Comparison of ENCODE assay signal across 8 cellular contexts in the genomic region with DNA sequence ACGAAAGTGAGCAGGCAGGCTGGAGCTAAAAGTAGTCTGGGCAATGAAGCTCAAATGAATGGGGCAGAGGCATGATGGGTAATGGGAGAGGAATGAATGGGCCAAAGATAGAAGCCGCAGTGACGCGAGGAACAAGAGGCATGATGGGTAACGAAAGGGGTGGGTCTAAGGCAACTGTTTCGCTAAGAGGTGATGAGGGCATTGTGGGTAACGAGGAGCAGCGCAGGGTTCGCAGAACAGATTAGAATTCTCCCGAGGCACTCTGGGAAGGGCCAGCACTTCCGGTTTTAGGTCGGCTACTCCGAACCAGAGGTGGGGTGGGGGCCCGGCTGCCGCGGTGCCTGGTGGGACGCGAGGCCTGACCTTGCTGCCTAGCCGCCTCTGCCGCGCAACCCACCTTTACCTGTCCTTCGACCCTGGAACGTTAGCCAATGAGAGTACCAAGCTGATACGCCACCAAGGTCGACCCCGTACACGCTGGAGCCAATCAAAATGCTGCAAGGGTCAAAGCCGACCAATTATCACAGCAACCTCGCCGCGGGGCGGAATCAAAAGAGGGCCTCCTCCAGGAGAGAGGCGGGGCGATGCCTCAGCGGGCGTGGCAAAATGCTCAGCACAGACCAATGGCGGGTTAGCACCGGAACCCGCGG. TPM values are rescaled to one million over a fixed set of nuclear protein-coding genes. Genes with fewer than 3 reads are reported as not detected.
DNase-seq lines count a peak whose midpoint lies in the region; ATAC-seq and TF ChIP-seq lines count a peak whose summit lies in the region.

No MANE protein-coding gene starts in this region.

- intact Hi-C loops in right lobe of liver (cut with DNase I) = no loop called here

- H3K4me1 ChIP-seq in right lobe of liver = peaks cover 0 to 23% (median 8%) of the 10 kb centered on the region in 4 donors

- no peaks in the 10 kb centered on the region for H3K9me3 ChIP-seq in right lobe of liver

- H3K4me3 ChIP-seq in right lobe of liver = peak overlapping the region; percentile 27 to 62 (median 46)

- ATAC-seq in HG03280 (IDR thresholded peaks at IDR 0.05; ENCODE audit: unreplicated experiment) = peak; percentile 80
- ATAC-seq in right lobe of liver = peak; percentile 85 to 90 (median 87)

- H3K36me3 ChIP-seq in right lobe of liver = peaks cover 0 to 44% (median 15%) of the 10 kb centered on the region in 4 donors

- no peaks in the 10 kb centered on the region for H3K27me3 ChIP-seq in right lobe of liver

- H3K27ac ChIP-seq in VCaP (peak overlapping the region; percentile 95), right lobe of liver (peak overlapping the region; percentile 67 to 76 (median 69))

- TF ChIP-seq POLR2A in GM19193 (IDR thresholded peaks at IDR 0.05; ENCODE audit: extremely low read depth, insufficient read depth, insufficient read length) = peak; percentile 66
- peak; percentile 72 for TF ChIP-seq POLR2A in right lobe of liver (IDR thresholded peaks at IDR 0.05)

- TF ChIP-seq CTCF in VCaP (conservative IDR thresholded peaks at IDR 0.05) (no peak), right lobe of liver (IDR thresholded peaks at IDR 0.05) (no peak)

- WGBS in right lobe of liver (ENCODE audit: insufficient coverage, low coverage, low lambda C conversion rate, missing lambda C conversion rate) = 0% methylated on average over 33 of the region's 40 CpGs

- DNase-seq in COLO668 (lab: John Stamatoyannopoulos, UW; ENCODE audit: unreplicated experiment) = peak; percentile 99
- peak; percentile 100 for DNase-seq in NCI-H2196 treated with DMSO at 0.1 percent for 48 hours (lab: John Stamatoyannopoulos, UW; ENCODE audit: unreplicated experiment)
- DNase-seq in effector CD8-positive, alpha-beta T cell (lab: John Stamatoyannopoulos, UW) = peak; percentile 99
- peak in 1 of 3 donors; percentile 100 for DNase-seq in right lobe of liver
- peak; percentile 98 to 100 (median 100) for DNase-seq in stimulated activated naive CD4-positive, alpha-beta T cell (lab: John Stamatoyannopoulos, UW)

RNA-seq across cellular contexts. Expression of a gene that starts 0.6 kb away (rescaled TPM):
- 10 to 100 TPM; 24.9 to 82.6 (median 26.7) TPM for total RNA-seq in right lobe of liver

RNA-seq across cellular contexts. Expression of a gene that starts 15.1 kb away (rescaled TPM):
- total RNA-seq in right lobe of liver = 1,000 to 10,000 TPM; 3,480 to 8,780 (median 4,667) TPM

RNA-seq across cellular contexts. Expression of a gene that starts 23.9 kb away (rescaled TPM):
- total RNA-seq in right lobe of liver = 1,000 to 10,000 TPM; 4,903 to 7,393 (median 5,741) TPM

RNA-seq across cellular contexts. Expression of a gene that starts 44.4 kb away (rescaled TPM):
- 100 to 1,000 TPM in 1 of 6 experiments, 10 to 100 TPM in 5; 63.5 to 127 (median 87.4) TPM for total RNA-seq in right lobe of liver

RNA-seq across cellular contexts. Expression of a gene that starts 51.5 kb away (rescaled TPM):
- 100 to 1,000 TPM in 5 of 6 experiments, 10 to 100 TPM in 1; 55.6 to 462 (median 203) TPM for total RNA-seq in right lobe of liver
